Comparison of ENCODE assay signal across 8 cellular contexts in genomic region chr16:22007159-22007508, GRCh38. TPM values are rescaled to one million over a fixed set of nuclear protein-coding genes. Genes with fewer than 3 reads are reported as not detected.
DNase-seq lines count a peak whose midpoint lies in the region; ATAC-seq, FAIRE-seq and TF ChIP-seq lines count a peak whose summit lies in the region.

No MANE protein-coding gene starts in this region.

- POLR2A ChIA-PET in endothelial cell of umbilical vein (lab: Charles Lee) = interaction anchor here (0.5 to 1.4 kb wide), 3 partner anchors 20 to 413 kb away, joined by 3 to 12 read pairs (median 4); no protein-coding TSS in a partner anchor

- dilution Hi-C loops in endothelial cell of umbilical vein (cut with MboI; ENCODE audit: extremely low pct_ligation_motif_present, low sequenced_read_pairs) = no loop called here

- intact Hi-C loops in endothelial cell of umbilical vein (cut with micrococcal nuclease) (no loop called here), pancreas (cut with DNase I) (loop anchor here in 1 of 3 donors (5.0 to 10.0 kb wide), 3 partner anchors 68 to 288 kb away; partner anchors contain the start of genes POLR3E and VWA3A)

- H3K9ac ChIP-seq in DND-41 (ENCODE audit: low read depth, low read length) = peak overlapping the region; percentile 93
- H3K9ac ChIP-seq in OCI-LY3 (ENCODE audit: low read length) = peak overlapping the region; percentile 89
- H3K9ac ChIP-seq in endothelial cell of umbilical vein (replicated peaks; ENCODE audit: extremely low read depth, insufficient read depth, low read length) = peak overlapping the region; percentile 50

- H3K4me2 ChIP-seq in DND-41 (ENCODE audit: insufficient read depth, low read length) = peak overlapping the region; percentile 92
- H3K4me2 ChIP-seq in OCI-LY3 (ENCODE audit: low read length) = peak overlapping the region; percentile 97
- H3K4me2 ChIP-seq in endothelial cell of umbilical vein (ENCODE audit: insufficient read depth, low read length) = peak overlapping the region; percentile 66

- CTCF ChIA-PET in endothelial cell of umbilical vein (lab: Charles Lee) = interaction anchor here (1.0 to 27.0 kb wide), 13 partner anchors 8 to 182 kb away, joined by 3 to 994 read pairs (median 5); no protein-coding TSS in a partner anchor

- peaks cover 29% of the 10 kb centered on the region for H3K4me1 ChIP-seq in DND-41 (ENCODE audit: insufficient read depth, low read length)
- peaks cover 20% of the 10 kb centered on the region for H3K4me1 ChIP-seq in OCI-LY3 (ENCODE audit: low read length)
- H3K4me1 ChIP-seq in endothelial cell of umbilical vein (ENCODE audit: control insufficient read depth, extremely low read depth, insufficient read depth, low read length) = peaks cover 18% of the 10 kb centered on the region
- peaks cover 0 to 3% (median 0%) of the 10 kb centered on the region in 3 donors for H3K4me1 ChIP-seq in pancreas

- WGBS in pancreas, 2 donors = 7 to 10% methylated on average over 8 of the region's 8 CpGs

- H4K20me1 ChIP-seq in DND-41 (ENCODE audit: insufficient read depth, low read length) = peaks cover 11% of the 10 kb centered on the region; the same call in 1 of the 2 replicates
- H4K20me1 ChIP-seq in OCI-LY3 (ENCODE audit: insufficient read depth, low read length) = peaks cover 19% of the 10 kb centered on the region
- H4K20me1 ChIP-seq in endothelial cell of umbilical vein (replicated peaks; ENCODE audit: control insufficient read depth, extremely low read depth, insufficient read depth, low read length) = peaks cover 3% of the 10 kb centered on the region

- H3K9me3 ChIP-seq in DND-41 (ENCODE audit: insufficient read depth, low read length, severe bottlenecking) (no peaks in the 10 kb centered on the region), OCI-LY3 (ENCODE audit: insufficient read depth, low read length) (no peaks in the 10 kb centered on the region), endothelial cell of umbilical vein (replicated peaks; ENCODE audit: control insufficient read depth, insufficient read depth, low read length) (no peaks in the 10 kb centered on the region), pancreas (no peaks in the 10 kb centered on the region)

- DNase-seq in DND-41 (no peak), endothelial cell of umbilical vein (ENCODE audit: low read depth, low spot score) (no peak), pancreas (no peak), HT-29 (ENCODE audit: low spot score) (no peak), NCI-H2029 treated with DMSO at 0.1 percent for 48 hours (lab: John Stamatoyannopoulos, UW) (no peak)

- no peak for TF ChIP-seq POLR2A in endothelial cell of umbilical vein (IDR thresholded peaks at IDR 0.05; ENCODE audit: low read depth, low read length)

- H3K79me2 ChIP-seq in DND-41 (ENCODE audit: insufficient read depth, low read length) (peaks cover 35% of the 10 kb centered on the region), OCI-LY3 (ENCODE audit: low read length) (peaks cover 34% of the 10 kb centered on the region), endothelial cell of umbilical vein (ENCODE audit: control insufficient read depth, insufficient read depth, low read length) (peaks cover 39% of the 10 kb centered on the region)

- FAIRE-seq in endothelial cell of umbilical vein (lab: Jason Lieb, UNC) (no peak), pancreas (lab: Jason Lieb, UNC) (no peak)

- H3K27ac ChIP-seq in DND-41 (ENCODE audit: low read length) (no peak overlapping the region), OCI-LY3 (ENCODE audit: low read length) (no peak overlapping the region), endothelial cell of umbilical vein (ENCODE audit: insufficient read depth, low read depth, low read length) (no peak overlapping the region), pancreas (peak overlapping the region in 2 of 4 donors; percentile 42 to 69)

- H3K36me3 ChIP-seq in DND-41 (ENCODE audit: insufficient read depth, low read length) (no peaks in the 10 kb centered on the region; the same call in 1 of the 2 replicates), OCI-LY3 (replicated peaks; ENCODE audit: low read depth, low read length) (no peaks in the 10 kb centered on the region), endothelial cell of umbilical vein (ENCODE audit: control insufficient read depth in 2 of 2, extremely low read depth in 1 of 2, insufficient read depth in 2 of 2, low read length in 2 of 2) (no peaks in the 10 kb centered on the region), pancreas (no peaks in the 10 kb centered on the region)

- no peak for ATAC-seq in DND-41 (ENCODE audit: insufficient read depth, low read depth)
- ATAC-seq in pancreas = peak in 1 of 4 donors; percentile 3
- ATAC-seq in GM21529 (IDR thresholded peaks at IDR 0.05; ENCODE audit: unreplicated experiment) = no peak
- no peak for ATAC-seq in GM21717 (IDR thresholded peaks at IDR 0.05; ENCODE audit: unreplicated experiment)

- TF ChIP-seq CTCF in DND-41 (IDR thresholded peaks at IDR 0.05; ENCODE audit: borderline replicate concordance, extremely low read depth, low read length, poor library complexity, severe bottlenecking) = no peak
- TF ChIP-seq CTCF in OCI-LY3 (IDR thresholded peaks at IDR 0.05; ENCODE audit: low read depth, low read length) = no peak
- no peak for TF ChIP-seq CTCF in endothelial cell of umbilical vein (IDR thresholded peaks at IDR 0.05; ENCODE audit: extremely low read depth in 1 of 2, insufficient read depth in 1 of 2, low read depth in 1 of 2, low read length in 2 of 2)
- no peak for TF ChIP-seq CTCF in pancreas (IDR thresholded peaks at IDR 0.05)

- H3K9me1 ChIP-seq in endothelial cell of umbilical vein (replicated peaks; ENCODE audit: control insufficient read depth, extremely low read depth, insufficient read depth, low read length) = no peaks in the 10 kb centered on the region

- BruUV-seq in endothelial cell of umbilical vein (replicated peaks; lab: Mats Ljungman, UMichigan) = no TSS peak

- H2AFZ ChIP-seq in DND-41 (ENCODE audit: low read depth, low read length) = peak overlapping the region; percentile 98
- H2AFZ ChIP-seq in OCI-LY3 (ENCODE audit: low read depth, low read length) = peak overlapping the region; percentile 82; the same call in 1 of the 2 replicates
- H2AFZ ChIP-seq in endothelial cell of umbilical vein (ENCODE audit: low read depth, low read length) = peak overlapping the region; percentile 5

- H3K4me3 ChIP-seq in DND-41 (ENCODE audit: low read depth in 1 of 2, low read length in 2 of 2) (peak overlapping the region; percentile 85 to 87; a peak in 3 of 4 replicates), OCI-LY3 (ENCODE audit: low read length) (peak overlapping the region; percentile 90), endothelial cell of umbilical vein (replicated peaks in 1 of 3; ENCODE audit: insufficient read depth in 1 of 3, low read depth in 1 of 3, low read length in 3 of 3) (peak overlapping the region; percentile 42 to 86 (median 53)), pancreas (peak overlapping the region; percentile 89 to 99 (median 94))

- H3K27me3 ChIP-seq in DND-41 (ENCODE audit: insufficient read depth, low read length, poor library complexity) (no peaks in the 10 kb centered on the region), OCI-LY3 (ENCODE audit: low read depth, low read length) (no peaks in the 10 kb centered on the region), endothelial cell of umbilical vein (ENCODE audit: control insufficient read depth in 2 of 2, insufficient read depth in 2 of 2, low read length in 2 of 2) (no peaks in the 10 kb centered on the region), pancreas (no peaks in the 10 kb centered on the region)

TF ChIP-seq in endothelial cell of umbilical vein, 7 proteins besides CTCF, POLR2A, EP300 and RAD21 (continues in another document):
- TF ChIP-seq EZH2 (IDR thresholded peaks at IDR 0.05; ENCODE audit: borderline replicate concordance, low read depth, low read length, severe bottlenecking) = no peak
- no peak for TF ChIP-seq FOS (IDR thresholded peaks at IDR 0.05; ENCODE audit: borderline replicate concordance, insufficient read depth, low read length)

RNA-seq across cellular contexts. Expression of gene MOSMO, which starts 0.8 kb away (rescaled TPM):
- 22.0 and 23.2 TPM in 2 replicates for total RNA-seq in endothelial cell of umbilical vein
- polyA plus RNA-seq in endothelial cell of umbilical vein = 11.9 and 15.9 TPM in 2 replicates
- 11.9 and 13.4 TPM in 2 replicates for polyA plus RNA-seq in endothelial cell of umbilical vein (2011; cell fraction: cytosol; rRNA removed)
- 44.7 and 56.1 TPM in 2 replicates for polyA plus RNA-seq in endothelial cell of umbilical vein (2011; cell fraction: nucleus; rRNA removed)
- polyA plus RNA-seq in endothelial cell of umbilical vein (2012) = 26.3 and 39.4 TPM in 2 replicates
- polyA minus RNA-seq in endothelial cell of umbilical vein = 13.9 and 17.7 TPM in 2 replicates
- 2.8 TPM for polyA minus RNA-seq in endothelial cell of umbilical vein (2011; cell fraction: cytosol; rRNA and poly(A)+ RNA removed)
- polyA minus RNA-seq in endothelial cell of umbilical vein (2011; cell fraction: nucleus; rRNA and poly(A)+ RNA removed) = 35.2 and 44.7 TPM in 2 replicates
- 1 to 10 TPM; 3.7 to 7.8 (median 4.8) TPM for total RNA-seq in pancreas
- polyA plus RNA-seq in pancreas = 1 to 10 TPM; 5.6 to 8.0 TPM
- 11.1 and 20.4 TPM in 2 replicates for total RNA-seq in HT-29 (2014; rRNA removed; shearing (Covaris generic))

RNA-seq across cellular contexts. Expression of gene PDZD9, which starts 6.2 kb away (rescaled TPM):
- total RNA-seq in endothelial cell of umbilical vein (not detected in 2 replicates), pancreas (not detected)
- polyA plus RNA-seq in endothelial cell of umbilical vein (not detected in 2 replicates), pancreas (not detected)
- not detected in 2 replicates for polyA plus RNA-seq in endothelial cell of umbilical vein (2011; cell fraction: cytosol; rRNA removed)
- polyA plus RNA-seq in endothelial cell of umbilical vein (2011; cell fraction: nucleus; rRNA removed) = not detected in 2 replicates
- polyA plus RNA-seq in endothelial cell of umbilical vein (2012) = 0.27 TPM in 1 of 2 replicates, not detected in the other
- polyA minus RNA-seq in endothelial cell of umbilical vein = not detected in 2 replicates
- polyA minus RNA-seq in endothelial cell of umbilical vein (2011; cell fraction: cytosol; rRNA and poly(A)+ RNA removed) = not detected
- polyA minus RNA-seq in endothelial cell of umbilical vein (2011; cell fraction: nucleus; rRNA and poly(A)+ RNA removed) = not detected in 2 replicates
- not detected in 2 replicates for total RNA-seq in HT-29 (2014; rRNA removed; shearing (Covaris generic))

RNA-seq across cellular contexts. Expression of gene UQCRC2, which starts 54.0 kb away (rescaled TPM):
- 189 and 207 TPM in 2 replicates for total RNA-seq in endothelial cell of umbilical vein
- 94.8 and 132 TPM in 2 replicates for polyA plus RNA-seq in endothelial cell of umbilical vein
- 166 and 184 TPM in 2 replicates for polyA plus RNA-seq in endothelial cell of umbilical vein (2011; cell fraction: cytosol; rRNA removed)
- 216 and 245 TPM in 2 replicates for polyA plus RNA-seq in endothelial cell of umbilical vein (2011; cell fraction: nucleus; rRNA removed)
- 288 and 305 TPM in 2 replicates for polyA plus RNA-seq in endothelial cell of umbilical vein (2012)
- polyA minus RNA-seq in endothelial cell of umbilical vein = 236 and 270 TPM in 2 replicates
- 102 TPM for polyA minus RNA-seq in endothelial cell of umbilical vein (2011; cell fraction: cytosol; rRNA and poly(A)+ RNA removed)
- polyA minus RNA-seq in endothelial cell of umbilical vein (2011; cell fraction: nucleus; rRNA and poly(A)+ RNA removed) = 117 and 165 TPM in 2 replicates
- total RNA-seq in pancreas = 100 to 1,000 TPM in 2 of 6 donors, 10 to 100 TPM in 4; 78.6 to 107 (median 96.8) TPM
- 10 to 100 TPM; 49.5 to 89.0 TPM for polyA plus RNA-seq in pancreas
- 111 and 150 TPM in 2 replicates for total RNA-seq in HT-29 (2014; rRNA removed; shearing (Covaris generic))

Comparison
In these comparisons a context has a peak if more than half of its experiments do, and no peak if none do; other contexts are left out.
1. H2AFZ ChIP-seq: peak in every context shown above with its lines; median percentile 98 in DND-41; 82 in OCI-LY3; 5 in endothelial cell of umbilical vein.